In the genomic region with DNA sequence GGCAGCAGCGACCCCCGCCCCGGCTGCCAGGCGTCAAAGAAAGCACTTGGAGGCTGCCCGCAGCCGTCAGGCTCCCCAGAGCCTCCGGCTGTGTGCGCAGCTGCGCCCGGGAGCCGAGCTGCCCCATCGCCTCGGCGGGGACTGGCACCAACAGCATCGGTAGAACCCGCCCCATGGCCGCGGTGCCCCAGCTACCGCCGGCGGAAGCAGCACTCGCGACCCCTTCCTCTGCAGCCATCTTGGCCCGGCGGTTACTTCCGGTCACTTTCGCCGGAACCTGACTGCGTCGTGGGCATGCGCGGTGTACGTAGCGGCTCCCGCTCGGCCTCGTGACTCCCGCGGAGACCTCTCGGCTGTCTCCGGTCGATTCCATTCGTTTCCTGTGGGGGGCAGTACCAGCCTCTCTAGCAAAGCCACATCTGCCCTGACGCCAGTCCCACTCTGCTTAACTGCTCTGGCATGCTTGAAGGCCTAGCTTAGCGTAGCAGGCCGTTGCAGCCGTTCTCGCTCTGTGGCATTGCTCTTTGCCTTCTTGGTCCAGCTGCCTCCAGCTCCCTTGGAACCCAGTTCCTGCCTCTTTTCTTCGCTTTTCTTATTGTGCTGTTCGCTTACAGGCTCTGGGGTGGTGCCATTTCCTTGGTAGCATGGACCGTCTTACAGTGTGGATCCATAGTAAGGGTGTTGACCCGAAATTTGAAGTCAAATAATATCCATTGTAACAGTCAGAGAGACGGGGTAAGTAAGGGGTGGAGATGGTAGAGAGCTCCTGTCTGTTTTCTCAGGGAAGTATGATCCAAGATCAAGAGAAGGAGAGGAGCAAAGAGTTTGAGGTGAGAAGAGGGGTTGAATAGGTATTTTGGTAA, we compare ENCODE assay signal across 8 cellular contexts. TPM values are rescaled to one million over a fixed set of nuclear protein-coding genes. Genes with fewer than 3 reads are reported as not detected.
DNase-seq lines count a peak whose midpoint lies in the region; TF ChIP-seq lines count a peak whose summit lies in the region.

A gene with protein sequence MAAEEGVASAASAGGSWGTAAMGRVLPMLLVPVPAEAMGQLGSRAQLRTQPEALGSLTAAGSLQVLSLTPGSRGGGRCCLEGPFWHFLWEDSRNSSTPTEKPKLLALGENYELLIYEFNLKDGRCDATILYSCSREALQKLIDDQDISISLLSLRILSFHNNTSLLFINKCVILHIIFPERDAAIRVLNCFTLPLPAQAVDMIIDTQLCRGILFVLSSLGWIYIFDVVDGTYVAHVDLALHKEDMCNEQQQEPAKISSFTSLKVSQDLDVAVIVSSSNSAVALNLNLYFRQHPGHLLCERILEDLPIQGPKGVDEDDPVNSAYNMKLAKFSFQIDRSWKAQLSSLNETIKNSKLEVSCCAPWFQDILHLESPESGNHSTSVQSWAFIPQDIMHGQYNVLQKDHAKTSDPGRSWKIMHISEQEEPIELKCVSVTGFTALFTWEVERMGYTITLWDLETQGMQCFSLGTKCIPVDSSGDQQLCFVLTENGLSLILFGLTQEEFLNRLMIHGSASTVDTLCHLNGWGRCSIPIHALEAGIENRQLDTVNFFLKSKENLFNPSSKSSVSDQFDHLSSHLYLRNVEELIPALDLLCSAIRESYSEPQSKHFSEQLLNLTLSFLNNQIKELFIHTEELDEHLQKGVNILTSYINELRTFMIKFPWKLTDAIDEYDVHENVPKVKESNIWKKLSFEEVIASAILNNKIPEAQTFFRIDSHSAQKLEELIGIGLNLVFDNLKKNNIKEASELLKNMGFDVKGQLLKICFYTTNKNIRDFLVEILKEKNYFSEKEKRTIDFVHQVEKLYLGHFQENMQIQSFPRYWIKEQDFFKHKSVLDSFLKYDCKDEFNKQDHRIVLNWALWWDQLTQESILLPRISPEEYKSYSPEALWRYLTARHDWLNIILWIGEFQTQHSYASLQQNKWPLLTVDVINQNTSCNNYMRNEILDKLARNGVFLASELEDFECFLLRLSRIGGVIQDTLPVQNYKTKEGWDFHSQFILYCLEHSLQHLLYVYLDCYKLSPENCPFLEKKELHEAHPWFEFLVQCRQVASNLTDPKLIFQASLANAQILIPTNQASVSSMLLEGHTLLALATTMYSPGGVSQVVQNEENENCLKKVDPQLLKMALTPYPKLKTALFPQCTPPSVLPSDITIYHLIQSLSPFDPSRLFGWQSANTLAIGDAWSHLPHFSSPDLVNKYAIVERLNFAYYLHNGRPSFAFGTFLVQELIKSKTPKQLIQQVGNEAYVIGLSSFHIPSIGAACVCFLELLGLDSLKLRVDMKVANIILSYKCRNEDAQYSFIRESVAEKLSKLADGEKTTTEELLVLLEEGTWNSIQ (N-terminal part only) (minus strand): TSS at position 253 of the 863 bp plus-strand sequence. CDS start 15 bp downstream, at position 238.

- H3K9ac ChIP-seq in SK-N-MC (ENCODE audit: insufficient read length), result peak within 1 kb of the TSS; percentile 85

- H3K4me3 ChIP-seq in GM06990 (replicated peaks; ENCODE audit: low read depth, low read length) (peak within 1 kb of the TSS; percentile 84), HFF-Myc (replicated peaks; ENCODE audit: low read depth, low read length) (peak within 1 kb of the TSS; percentile 89), SK-N-MC (peak within 1 kb of the TSS; percentile 81)

- TF ChIP-seq CTCF in GM06990 (IDR thresholded peaks at IDR 0.05; ENCODE audit: insufficient read depth, low read length, poor library complexity, severe bottlenecking) (peak; percentile 76), HFF-Myc (IDR thresholded peaks at IDR 0.05; ENCODE audit: low read depth, low read length, missing control alignments) (peak; percentile 79)

- no peaks in the 10 kb centered on the region for H3K9me3 ChIP-seq in SK-N-MC (ENCODE audit: low read depth, low read length)

- H3K27me3 ChIP-seq in GM06990 (replicated peaks; ENCODE audit: control insufficient read depth, insufficient read depth, low read length), result no peaks in the 10 kb centered on the region

- H3K36me3 ChIP-seq in GM06990 (ENCODE audit: control insufficient read depth, insufficient read depth, low read length) (no peaks in the 10 kb centered on the region), SK-N-MC (ENCODE audit: insufficient read depth, low read length) (peaks cover 7% of the 10 kb centered on the region; the same call in 1 of the 2 replicates)

- DNase-seq in GM06990 (ENCODE audit: extremely low read depth, insufficient read length) (peak; percentile 97), HFF-Myc (ENCODE audit: extremely low read depth, low read depth) (peak; percentile 97), NAMALWA (ENCODE audit: low spot score) (peak; percentile 99), SK-N-MC (ENCODE audit: low read depth, low spot score) (peak; percentile 73), germinal center (ENCODE audit: low spot score) (peak; percentile 92), nucleus accumbens (lab: John Stamatoyannopoulos, UW) (peak; percentile 65 to 98 (median 94))
- DNase-seq in activated naive CD4-positive, alpha-beta T cell treated with anti-CD3 and anti-CD28 coated beads, Interleukin-2, amount 50 U/mL, for 16 hours, result peak; percentile 95

- H3K27ac ChIP-seq in SK-N-MC (peak within 1 kb of the TSS; percentile 86), temporal lobe (ENCODE audit: low read depth, low read length) (peak within 1 kb of the TSS; percentile 98)

RNA-seq across cellular contexts. Expression of the gene that starts here (rescaled TPM):
- 57.0 TPM for total RNA-seq in temporal lobe

Comparison
In these comparisons a context has a peak if more than half of its experiments do, and no peak if none do; other contexts are left out.
1. Peak in every context shown above with its lines: DNase-seq, H3K4me3 ChIP-seq and H3K27ac ChIP-seq.